In the genomic region with DNA sequence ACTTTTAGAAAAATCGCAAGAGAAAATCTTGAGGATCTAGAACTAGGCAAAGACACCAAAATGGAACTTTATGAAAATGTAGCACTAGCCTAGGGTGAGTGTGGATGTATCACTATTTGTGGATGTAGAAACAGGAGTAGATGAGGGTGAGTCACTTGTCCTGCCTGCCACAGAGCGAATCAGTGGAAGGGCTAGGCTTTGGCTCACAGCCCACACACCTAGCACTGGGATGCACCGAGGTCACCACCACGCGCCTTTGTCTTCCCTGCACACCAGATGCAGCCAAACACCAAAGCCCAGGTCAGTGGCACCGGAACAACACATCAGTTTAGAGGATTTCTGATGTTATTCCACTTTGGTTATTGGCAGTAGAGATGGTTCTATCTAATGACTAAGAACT, we compare ENCODE assay signal across 23 cellular contexts. TPM values are rescaled to one million over a fixed set of nuclear protein-coding genes. Genes with fewer than 3 reads are reported as not detected.
DNase-seq lines count a peak whose midpoint lies in the region; FAIRE-seq and TF ChIP-seq lines count a peak whose summit lies in the region.
"Had no signal": no experiment of that assay in that cellular context is flagged by ENCODE, and none has a peak within 500 bp of the region (broad histone marks: within the 10 kb centered on the region; RNA-seq: fewer than 3 reads in every experiment).

No MANE protein-coding gene starts in this region.

- no peak overlapping the region for H2AFZ ChIP-seq in PC-9

- DNase-seq in DMS53 (lab: John Stamatoyannopoulos, UW) = peak; percentile 7
- DNase-seq in DMS53 treated with DMSO at 0.1 percent for 48 hours (lab: John Stamatoyannopoulos, UW; ENCODE audit: unreplicated experiment) = no peak
- DNase-seq in PC-9 = peak; percentile 17 to 40
- peak; percentile 73 for DNase-seq in bronchial epithelial cell (ENCODE audit: low read depth)
- DNase-seq in posterior vena cava (ENCODE audit: low spot score) = peak; percentile 70
- DNase-seq in erythroblast (lab: John Stamatoyannopoulos, UW) = no peak
- no peak for DNase-seq in occipital lobe (lab: John Stamatoyannopoulos, UW)
- DNase-seq in GM19238 (ENCODE audit: insufficient read length, low spot score) = no peak
- DNase-seq: activated CD4-positive, alpha-beta T cell treated with anti-CD3 and anti-CD28 coated beads, Interleukin-2, amount 50 U/mL, for 4 hours; activated naive CD4-positive, alpha-beta T cell treated with anti-CD3 and anti-CD28 coated beads for 36 hours; activated T-cell treated with anti-CD3 and anti-CD28 coated beads, Interleukin-2, amount 50 U/mL, for 24 hours; COR-L47; heart left ventricle; HFFc6; NCI-H187; NCI-H345; retina; spleen; stimulated activated CD4-positive, alpha-beta T cell treated with anti-CD3 and anti-CD28 coated beads, Interleukin-4, amount 100 ng/mL, for 4 hours had no signal

- no peak overlapping the region for H3K4me2 ChIP-seq in PC-9

- intact Hi-C loops in PC-9 (cut with micrococcal nuclease; ENCODE audit: unreplicated experiment) (no loop called here), posterior vena cava (cut with DNase I) (no loop called here)

- no peaks in the 10 kb centered on the region for H3K4me1 ChIP-seq in PC-9 (replicated peaks; ENCODE audit: insufficient read depth)
- H3K4me1 ChIP-seq: heart left ventricle, SJSA1 had no signal

- no peak for FAIRE-seq in bronchial epithelial cell (lab: Jason Lieb, UNC)
- FAIRE-seq: astrocyte had no signal

- TF ChIP-seq CTCF in PC-9 (conservative IDR thresholded peaks at IDR 0.05) = no peak
- TF ChIP-seq CTCF in bronchial epithelial cell (IDR thresholded peaks at IDR 0.05; ENCODE audit: insufficient read depth, low read length, severe bottlenecking) = no peak

- no peaks in the 10 kb centered on the region for H3K9me3 ChIP-seq in PC-9 (ENCODE audit: insufficient read depth, low read depth)
- H3K9me3 ChIP-seq: heart left ventricle, neutrophil, SJSA1, spleen had no signal

- no peaks in the 10 kb centered on the region for H3K9me2 ChIP-seq in PC-9 (ENCODE audit: insufficient read depth)

- no peaks in the 10 kb centered on the region for H3K79me2 ChIP-seq in PC-9 (ENCODE audit: low read depth)

- H3K4me3 ChIP-seq in PC-9 (no peak overlapping the region), bronchial epithelial cell (ENCODE audit: low read depth, low read length) (no peak overlapping the region)
- H3K4me3 ChIP-seq: heart left ventricle, SJSA1, spleen had no signal

- POLR2A ChIA-PET in PC-9 (lab: Charles Lee; ENCODE audit: unreplicated experiment) = no interaction called here

- H4K20me1 ChIP-seq in PC-9 (ENCODE audit: insufficient read depth) = no peaks in the 10 kb centered on the region

- CTCF ChIA-PET in PC-9 (lab: Charles Lee) = no interaction called here

- H3F3A ChIP-seq in PC-9 (ENCODE audit: insufficient read depth, low read depth) = no peaks in the 10 kb centered on the region; the same call in 1 of the 2 replicates

- no TSS peak for BruUV-seq in PC-9 (replicated peaks; lab: Mats Ljungman, UMichigan)

- H3K36me3 ChIP-seq in PC-9 (ENCODE audit: low read depth) (no peaks in the 10 kb centered on the region), bronchial epithelial cell (ENCODE audit: control insufficient read depth, insufficient read depth, low read length) (peaks cover 7% of the 10 kb centered on the region)

- no peak for TF ChIP-seq POLR2A in erythroblast (IDR thresholded peaks at IDR 0.05; ENCODE audit: low read length)

- no peak overlapping the region for H3K27ac ChIP-seq in PC-9
- H3K27ac ChIP-seq: 22Rv1, heart left ventricle, neutrophil, SJSA1, spleen had no signal

- H3K27me3 ChIP-seq in PC-9 (ENCODE audit: insufficient read depth, low read depth) (no peaks in the 10 kb centered on the region), bronchial epithelial cell (ENCODE audit: control insufficient read depth, insufficient read depth, low read length) (no peaks in the 10 kb centered on the region)
- H3K27me3 ChIP-seq: heart left ventricle, neutrophil, SJSA1, spleen had no signal

RNA-seq across cellular contexts. Expression of a gene that starts 38.2 kb away (rescaled TPM):
- total RNA-seq in PC-9 (2021) (8.9 and 17.1 TPM in 2 replicates), bronchial epithelial cell (7.9 and 9.1 TPM in 2 replicates), posterior vena cava (10 to 100 TPM; 22.5 to 22.7 TPM), occipital lobe (18.9 TPM)

Comparison
In these comparisons a context has a peak if more than half of its experiments do, and no peak if none do; other contexts are left out.
1. DNase-seq: peak in DMS53 (single experiment), PC-9 (2 of 2), bronchial epithelial cell (single experiment) and posterior vena cava (single experiment); none in DMS53 treated with DMSO at 0.1 percent for 48 hours (single experiment), erythroblast (0 of 2), occipital lobe (single experiment) and GM19238 (single experiment).